In genomic region chr16:49632111-49632797, GRCh38 we compare ENCODE assay signal across 20 cellular contexts.
A peak's percentile ranks its signal among the peaks of the same experiment; 100 is the strongest.
DNase-seq lines count a peak whose midpoint lies in the region; ATAC-seq and TF ChIP-seq lines count a peak whose summit lies in the region.
"Had no signal": no experiment of that assay in that cellular context is flagged by ENCODE, and none has a peak within 500 bp of the region (broad histone marks: within the 10 kb centered on the region; RNA-seq: fewer than 3 reads in every experiment).

No MANE protein-coding gene starts in this region.

- intact Hi-C loops in natural killer cell (cut with micrococcal nuclease), result no loop called here

- no peak overlapping the region for H3K4me3 ChIP-seq in effector memory CD4-positive, alpha-beta T cell (ENCODE audit: insufficient read depth, low read depth, low read length, poor library complexity, severe bottlenecking)

- no peak for ATAC-seq in natural killer cell treated with Interleukin-12 subunit alpha and Interleukin-12 subunit beta and Interleukin-15 and Interleukin-18, amount 100 ng/mL, for 72 hours
- no peak for ATAC-seq in natural killer cell
- ATAC-seq in HG02623 (IDR thresholded peaks at IDR 0.05; ENCODE audit: unreplicated experiment), result no peak

- H3K36me3 ChIP-seq in effector memory CD4-positive, alpha-beta T cell (ENCODE audit: control insufficient read depth, insufficient read depth, low read length), result no peaks in the 10 kb centered on the region

- no peaks in the 10 kb centered on the region for H3K27me3 ChIP-seq in effector memory CD4-positive, alpha-beta T cell (replicated peaks; ENCODE audit: control insufficient read depth, insufficient read depth, low read length, poor library complexity, severe bottlenecking)

- H3K4me3 Mint-ChIP-seq in natural killer cell treated with Interleukin-12 subunit alpha and Interleukin-12 subunit beta and Interleukin-15 and Interleukin-18, amount 100 ng/mL, for 72 hours, result no peak overlapping the region
- H3K4me3 Mint-ChIP-seq in natural killer cell, result no peak overlapping the region
- H3K4me3 Mint-ChIP-seq in brain, result no peak overlapping the region
- no peak overlapping the region for H3K4me3 Mint-ChIP-seq in nephron
- H3K4me3 Mint-ChIP-seq: CD4-positive, alpha-beta memory T cell had no signal

- no peaks in the 10 kb centered on the region for H3K4me1 Mint-ChIP-seq in natural killer cell treated with Interleukin-12 subunit alpha and Interleukin-12 subunit beta and Interleukin-15 and Interleukin-18, amount 100 ng/mL, for 72 hours (ENCODE audit: low read depth in 2 of 2)
- H3K4me1 Mint-ChIP-seq in natural killer cell, result no peaks in the 10 kb centered on the region
- peaks cover 36% of the 10 kb centered on the region for H3K4me1 Mint-ChIP-seq in brain
- H3K4me1 Mint-ChIP-seq in nephron, result peaks cover 39% of the 10 kb centered on the region
- H3K4me1 Mint-ChIP-seq: CD4-positive, alpha-beta memory T cell had no signal

- H3K27ac ChIP-seq in effector memory CD4-positive, alpha-beta T cell (ENCODE audit: insufficient read depth, low read length, poor library complexity, severe bottlenecking), result no peak overlapping the region

- H3K9me3 Mint-ChIP-seq in natural killer cell treated with Interleukin-12 subunit alpha and Interleukin-12 subunit beta and Interleukin-15 and Interleukin-18, amount 100 ng/mL, for 72 hours, result no peaks in the 10 kb centered on the region
- H3K9me3 Mint-ChIP-seq in natural killer cell (no peaks in the 10 kb centered on the region), brain (peaks cover 0 to 12% (median 2%) of the 10 kb centered on the region in 5 experiments), nephron (peaks cover 5% of the 10 kb centered on the region)
- H3K9me3 Mint-ChIP-seq: CD4-positive, alpha-beta memory T cell had no signal

- no peaks in the 10 kb centered on the region for H3K27me3 Mint-ChIP-seq in natural killer cell treated with Interleukin-12 subunit alpha and Interleukin-12 subunit beta and Interleukin-15 and Interleukin-18, amount 100 ng/mL, for 72 hours
- H3K27me3 Mint-ChIP-seq in natural killer cell (ENCODE audit: low read depth in 2 of 2), result no peaks in the 10 kb centered on the region
- H3K27me3 Mint-ChIP-seq in brain, result no peaks in the 10 kb centered on the region
- no peaks in the 10 kb centered on the region for H3K27me3 Mint-ChIP-seq in nephron (ENCODE audit: low read depth)

- H3K27ac Mint-ChIP-seq in natural killer cell treated with Interleukin-12 subunit alpha and Interleukin-12 subunit beta and Interleukin-15 and Interleukin-18, amount 100 ng/mL, for 72 hours, result no peak overlapping the region
- H3K27ac Mint-ChIP-seq in natural killer cell (no peak overlapping the region), brain (peak overlapping the region; percentile 78 to 90 (median 86)), nephron (peak overlapping the region in 2 of 3 experiments; percentile 89 to 93)
- H3K27ac Mint-ChIP-seq: CD4-positive, alpha-beta memory T cell had no signal

- H3K36me3 Mint-ChIP-seq in natural killer cell treated with Interleukin-12 subunit alpha and Interleukin-12 subunit beta and Interleukin-15 and Interleukin-18, amount 100 ng/mL, for 72 hours, result no peaks in the 10 kb centered on the region
- H3K36me3 Mint-ChIP-seq in natural killer cell, result no peaks in the 10 kb centered on the region
- H3K36me3 Mint-ChIP-seq in brain, result peaks cover 25% of the 10 kb centered on the region
- peaks cover 33% of the 10 kb centered on the region for H3K36me3 Mint-ChIP-seq in nephron (ENCODE audit: low read depth)
- H3K36me3 Mint-ChIP-seq: CD4-positive, alpha-beta memory T cell had no signal

- H3K4me1 ChIP-seq in effector memory CD4-positive, alpha-beta T cell (ENCODE audit: control insufficient read depth, insufficient read depth, low read length, poor library complexity, severe bottlenecking), result no peaks in the 10 kb centered on the region

- no peak for TF ChIP-seq CTCF in natural killer cell (IDR thresholded peaks at IDR 0.05)
- no peak for TF ChIP-seq CTCF in brain (conservative IDR thresholded peaks at IDR 0.05)
- TF ChIP-seq CTCF in nephron (IDR thresholded peaks at IDR 0.05; ENCODE audit: unreplicated experiment in 3 of 3), result no peak

- DNase-seq in natural killer cell treated with Interleukin-12 subunit alpha and Interleukin-12 subunit beta and Interleukin-15 and Interleukin-18, amount 100 ng/mL, for 72 hours (ENCODE audit: low spot score), result peak; percentile 44
- DNase-seq in natural killer cell (no peak), COR-L47 (lab: John Stamatoyannopoulos, UW) (no peak)
- DNase-seq in effector memory CD4-positive, alpha-beta T cell, result no peak
- no peak for DNase-seq in activated CD4-positive, alpha-beta T cell treated with anti-CD3 and anti-CD28 coated beads, Interleukin-2, amount 50 U/mL, for 1 hour
- DNase-seq: ACHN; CD4-positive, alpha-beta memory T cell; DMS79 treated with DMSO at 0.1 percent for 48 hours; GDM1; GOT3; KBM-7; MM.1S; NCI-H1105 treated with DMSO at 0.1 percent for 48 hours; NCI-H187 treated with DMSO at 0.1 percent for 48 hours; NCI-H510A; NCI-H82; Right ventricle myocardium superior had no signal

- H3K9me3 ChIP-seq in effector memory CD4-positive, alpha-beta T cell (ENCODE audit: control insufficient read depth, low read length), result no peaks in the 10 kb centered on the region

Comparison
In these comparisons a context has a peak if more than half of its experiments do, and no peak if none do; other contexts are left out.
1. H3K27ac Mint-ChIP-seq: peak in brain (5 of 5) and nephron (2 of 3); none in natural killer cell treated with Interleukin-12 subunit alpha and Interleukin-12 subunit beta and Interleukin-15 and Interleukin-18, amount 100 ng/mL, for 72 hours (0 of 2) and natural killer cell (0 of 2).